ENCODE assay signal across 13 cellular contexts in genomic region chr3:15171096-15171495, GRCh38.
DNase-seq lines count a peak whose midpoint lies in the region; ATAC-seq lines count a peak whose summit lies in the region.
"Had no signal": no experiment of that assay in that cellular context is flagged by ENCODE, and none has a peak within 500 bp of the region (broad histone marks: within the 10 kb centered on the region; RNA-seq: fewer than 3 reads in every experiment).

No MANE protein-coding gene starts in this region.

- H3K4me1 Mint-ChIP-seq in activated naive CD4-positive, alpha-beta T cell treated with anti-CD3 and anti-CD28 coated beads, Interleukin-2, amount 10 ng/mL, durations not matched to agents 7 days and 5 days: no peaks in the 10 kb centered on the region
- H3K4me1 Mint-ChIP-seq: CD4-positive, CD25-positive, alpha-beta regulatory T cell had no signal

- ATAC-seq in GM18858 (IDR thresholded peaks at IDR 0.05; ENCODE audit: unreplicated experiment) (peak; percentile 63), HG02588 (IDR thresholded peaks at IDR 0.05; ENCODE audit: unreplicated experiment) (peak; percentile 51)

- H3K27me3 Mint-ChIP-seq in activated naive CD4-positive, alpha-beta T cell treated with anti-CD3 and anti-CD28 coated beads, Interleukin-2, amount 10 ng/mL, durations not matched to agents 7 days and 5 days: peaks cover 45% of the 10 kb centered on the region

- H3K27ac Mint-ChIP-seq in activated naive CD4-positive, alpha-beta T cell treated with anti-CD3 and anti-CD28 coated beads, Interleukin-2, amount 10 ng/mL, durations not matched to agents 7 days and 5 days: no peak overlapping the region
- H3K27ac Mint-ChIP-seq: activated B cell treated with CpG ODN at 0.5 μM for 24 hours had no signal

- no peaks in the 10 kb centered on the region for H3K36me3 Mint-ChIP-seq in activated naive CD4-positive, alpha-beta T cell treated with anti-CD3 and anti-CD28 coated beads, Interleukin-2, amount 10 ng/mL, durations not matched to agents 7 days and 5 days
- H3K36me3 Mint-ChIP-seq: CD4-positive, CD25-positive, alpha-beta regulatory T cell had no signal

- peak; percentile 43 for DNase-seq in KG1 (lab: John Stamatoyannopoulos, UW)
- DNase-seq in iris pigment epithelial cell (ENCODE audit: low read depth): peak; percentile 57
- no peak for DNase-seq in HPDE6-E6E7 (ENCODE audit: extremely low spot score)
- DNase-seq in midbrain (lab: John Stamatoyannopoulos, UW): no peak
- DNase-seq in activated naive CD4-positive, alpha-beta T cell treated with anti-CD3 and anti-CD28 coated beads, Interleukin-2, amount 10 ng/mL, durations not matched to agents 7 days and 5 days: no peak
- no peak for DNase-seq in activated naive CD4-positive, alpha-beta T cell treated with anti-CD3 and anti-CD28 coated beads, Interleukin-2, amount 50 U/mL, for 16 hours
- DNase-seq: activated B cell treated with CpG ODN at 0.5 μM for 24 hours; CD4-positive, CD25-positive, alpha-beta regulatory T cell; dermis blood vessel endothelial cell; NCI-H2029; RPMI8226 had no signal

- H3K4me3 Mint-ChIP-seq in activated naive CD4-positive, alpha-beta T cell treated with anti-CD3 and anti-CD28 coated beads, Interleukin-2, amount 10 ng/mL, durations not matched to agents 7 days and 5 days: no peak overlapping the region
- H3K4me3 Mint-ChIP-seq: activated B cell treated with CpG ODN at 0.5 μM for 24 hours; CD4-positive, CD25-positive, alpha-beta regulatory T cell had no signal

- CTCF ChIA-PET in activated naive CD4-positive, alpha-beta T cell treated with anti-CD3 and anti-CD28 coated beads, Interleukin-2, amount 10 ng/mL, durations not matched to agents 7 days and 5 days (lab: Charles Lee): no interaction called here

- H3K9me3 Mint-ChIP-seq in activated naive CD4-positive, alpha-beta T cell treated with anti-CD3 and anti-CD28 coated beads, Interleukin-2, amount 10 ng/mL, durations not matched to agents 7 days and 5 days: no peaks in the 10 kb centered on the region
- H3K9me3 Mint-ChIP-seq: activated B cell treated with CpG ODN at 0.5 μM for 24 hours had no signal

Comparison
In these comparisons a context has a peak if more than half of its experiments do, and no peak if none do; other contexts are left out.
1. DNase-seq: peak in KG1 (single experiment) and iris pigment epithelial cell (single experiment); none in HPDE6-E6E7 (single experiment), midbrain (single experiment), activated naive CD4-positive, alpha-beta T cell treated with anti-CD3 and anti-CD28 coated beads, Interleukin-2, amount 10 ng/mL, durations not matched to agents 7 days and 5 days (single experiment) and activated naive CD4-positive, alpha-beta T cell treated with anti-CD3 and anti-CD28 coated beads, Interleukin-2, amount 50 U/mL, for 16 hours (single experiment).